Comparison of ENCODE assay signal across 31 cellular contexts in the genomic region with DNA sequence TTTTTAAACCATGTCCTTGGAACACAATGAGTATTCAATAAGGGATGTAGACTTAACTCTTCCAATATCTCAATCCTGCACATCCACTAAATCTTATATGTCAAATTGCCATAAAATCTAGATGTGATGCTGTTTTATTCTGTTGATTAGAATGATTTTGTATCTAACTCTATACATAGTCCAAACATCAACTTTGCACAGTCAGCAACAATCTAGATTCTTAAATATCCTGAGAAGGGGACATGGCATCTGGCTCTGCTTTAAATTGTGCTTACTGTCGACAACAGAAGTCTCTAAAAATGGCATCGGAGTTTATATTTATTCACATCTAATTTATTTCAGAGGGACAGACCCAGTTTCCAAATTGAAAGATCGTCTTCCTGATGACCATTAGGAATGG.
"Had no signal": no experiment of that assay in that cellular context is flagged by ENCODE, and none has a peak within 500 bp of the region (broad histone marks: within the 10 kb centered on the region; RNA-seq: fewer than 3 reads in every experiment).

No MANE protein-coding gene starts in this region.

- H3K4me3 Mint-ChIP-seq: natural killer cell; nephron; neural progenitor cell; stimulated activated memory B cell treated with anti-CD40 and anti-IgM and Interleukin-4, amounts not matched to agents 10 μg/mL and 1 μg/mL and 100 μg/mL, for 72 hours; stimulated activated naive CD8-positive, alpha-beta T cell treated with anti-CD3 and anti-CD28 coated beads, Interleukin-15, amount 100 ng/mL, for 72 hours; type B pancreatic cell had no signal

- H3K4me1 ChIP-seq: parathyroid adenoma, psoas muscle, spleen, suprapubic skin, testis, tibial artery, transverse colon, upper lobe of right lung, uterus had no signal

- H3K36me3 Mint-ChIP-seq: natural killer cell; neural progenitor cell; stimulated activated memory B cell treated with anti-CD40 and anti-IgM and Interleukin-4, amounts not matched to agents 10 μg/mL and 1 μg/mL and 100 μg/mL, for 72 hours had no signal

- H3K9ac ChIP-seq: neural progenitor cell, parathyroid adenoma had no signal

- H3K36me3 ChIP-seq: neural progenitor cell, ovary, spleen, suprapubic skin, tibial artery, transverse colon, upper lobe of right lung, uterus had no signal

- H3K27ac ChIP-seq: neural progenitor cell, ovary, parathyroid adenoma, psoas muscle, skin epidermis, spleen, suprapubic skin, testis, tibial artery, transverse colon, upper lobe of right lung, uterus had no signal

- ATAC-seq: natural killer cell; psoas muscle; right cardiac atrium; sciatic nerve; stimulated activated memory B cell treated with anti-CD40 and anti-IgM and Interleukin-4, amounts not matched to agents 10 μg/mL and 1 μg/mL and 100 μg/mL, for 72 hours; stimulated activated naive CD8-positive, alpha-beta T cell treated with anti-CD3 and anti-CD28 coated beads, Interleukin-15, amount 100 ng/mL, for 72 hours; stimulated activated naive CD8-positive, alpha-beta T cell treated with anti-CD3 and anti-CD28 coated beads, Interleukin-15, Interleukin-2, amounts not matched to agents 100 U/mL and 50 U/mL, for 24 hours; upper lobe of right lung had no signal

- H3K9me3 ChIP-seq: ovary, psoas muscle, spleen, suprapubic skin, testis, tibial artery, transverse colon, upper lobe of right lung, uterus had no signal

- H3K9me3 Mint-ChIP-seq: nephron; neural progenitor cell; stimulated activated memory B cell treated with anti-CD40 and anti-IgM and Interleukin-4, amounts not matched to agents 10 μg/mL and 1 μg/mL and 100 μg/mL, for 72 hours; stimulated activated naive CD8-positive, alpha-beta T cell treated with anti-CD3 and anti-CD28 coated beads, Interleukin-15, amount 100 ng/mL, for 72 hours; type B pancreatic cell had no signal

- H3K27ac Mint-ChIP-seq: natural killer cell; nephron; neural progenitor cell; progenitor cell of endocrine pancreas; stimulated activated memory B cell treated with anti-CD40 and anti-IgM and Interleukin-4, amounts not matched to agents 10 μg/mL and 1 μg/mL and 100 μg/mL, for 72 hours; stimulated activated naive CD8-positive, alpha-beta T cell treated with anti-CD3 and anti-CD28 coated beads, Interleukin-15, amount 100 ng/mL, for 72 hours; type B pancreatic cell had no signal

- H3K79me2 ChIP-seq: parathyroid adenoma had no signal

- DNase-seq: natural killer cell; occipital lobe; ovary; posterior cingulate gyrus; psoas muscle; right cardiac atrium; spleen; stimulated activated CD4-positive, alpha-beta T cell treated with anti-CD3 and anti-CD28 coated beads, Interleukin-12 subunit alpha, Interleukin-12 subunit beta, amount 100 ng/mL, for 4 hours; stimulated activated CD4-positive, alpha-beta T cell treated with anti-CD3 and anti-CD28 coated beads, Interleukin-1b, Interleukin-23, amount 100 ng/mL, for 48 hours; stimulated activated CD4-positive, alpha-beta T cell treated with anti-CD3 and anti-CD28 coated beads, Interleukin-4, amount 100 ng/mL, for 1 hour; stimulated activated CD4-positive, alpha-beta T cell treated with anti-CD3 and anti-CD28 coated beads, Interleukin-4, amount 100 ng/mL, for 4 hours; stimulated activated CD8-positive, alpha-beta memory T cell treated with anti-CD3 and anti-CD28 coated beads, Interleukin-4, amount 100 ng/mL, for 48 hours; stimulated activated naive CD4-positive, alpha-beta T cell; stimulated activated naive CD8-positive, alpha-beta T cell treated with anti-CD3 and anti-CD28 coated beads, Interleukin-15, amount 100 ng/mL, for 72 hours; stimulated activated naive CD8-positive, alpha-beta T cell treated with anti-CD3 and anti-CD28 coated beads, Interleukin-15, Interleukin-2, amounts not matched to agents 100 U/mL and 50 U/mL, for 24 hours; substantia nigra; testis; tibial artery; transverse colon; upper lobe of right lung; uterus had no signal

- H3K27me3 Mint-ChIP-seq: progenitor cell of endocrine pancreas, type B pancreatic cell had no signal

- H3K27me3 ChIP-seq: neural progenitor cell, ovary, spleen, suprapubic skin, testis, transverse colon, upper lobe of right lung, uterus had no signal

- H2AFZ ChIP-seq: neural progenitor cell, parathyroid adenoma had no signal

- H3K4me1 Mint-ChIP-seq: natural killer cell; nephron; stimulated activated memory B cell treated with anti-CD40 and anti-IgM and Interleukin-4, amounts not matched to agents 10 μg/mL and 1 μg/mL and 100 μg/mL, for 72 hours; stimulated activated naive CD8-positive, alpha-beta T cell treated with anti-CD3 and anti-CD28 coated beads, Interleukin-15, amount 100 ng/mL, for 72 hours had no signal

- H3K4me3 ChIP-seq: neural progenitor cell, ovary, psoas muscle, skin epidermis, smooth muscle cell, spleen, suprapubic skin, testis, tibial artery, transverse colon, upper lobe of right lung, uterus had no signal

- H3K4me2 ChIP-seq: smooth muscle cell had no signal
